ENCODE assay signal across 22 cellular contexts in the genomic region with DNA sequence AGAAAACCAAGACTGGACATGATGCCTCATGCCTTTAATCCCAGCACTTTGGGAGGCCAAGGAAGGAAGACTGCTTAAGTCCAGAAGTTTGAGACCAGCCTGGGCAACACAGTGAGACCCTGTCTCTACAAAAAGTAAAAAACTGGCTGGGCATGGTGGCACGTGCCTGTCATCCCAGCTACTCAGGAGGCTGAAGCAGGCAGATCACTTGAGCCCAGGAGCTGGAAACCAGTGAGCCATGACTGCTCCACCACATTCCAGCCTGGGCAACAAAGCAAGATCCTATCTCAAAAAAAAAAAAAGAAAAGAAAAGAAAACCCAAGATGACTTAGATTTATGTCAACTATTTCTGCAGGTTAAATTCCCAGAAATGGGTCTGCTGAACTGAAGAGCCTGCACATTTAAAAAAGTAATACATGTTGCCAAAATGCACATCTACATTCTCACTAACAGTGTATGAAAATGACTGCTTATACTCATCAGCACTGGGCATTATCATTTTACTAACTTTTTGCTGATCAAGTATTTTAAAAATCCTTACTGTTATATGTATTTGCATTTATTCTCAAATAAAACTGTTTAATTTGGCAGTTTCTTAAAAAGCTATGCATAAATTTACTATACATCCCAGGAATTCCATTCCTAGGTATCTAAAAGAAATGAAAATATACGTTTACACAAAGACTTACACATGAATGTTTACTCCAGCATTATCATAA. TPM values are rescaled to one million over a fixed set of nuclear protein-coding genes. Genes with fewer than 3 reads are reported as not detected.
DNase-seq lines count a peak whose midpoint lies in the region; ATAC-seq, FAIRE-seq and TF ChIP-seq lines count a peak whose summit lies in the region.
"Had no signal": no experiment of that assay in that cellular context is flagged by ENCODE, and none has a peak within 500 bp of the region (broad histone marks: within the 10 kb centered on the region; RNA-seq: fewer than 3 reads in every experiment).

No MANE protein-coding gene starts in this region.

- H3K9me3 ChIP-seq in HepG2 (ENCODE audit: low read length), result no peaks in the 10 kb centered on the region
- no peaks in the 10 kb centered on the region for H3K9me3 ChIP-seq in right lobe of liver
- H3K9me3 ChIP-seq in PC-9 (ENCODE audit: insufficient read depth, low read depth), result no peaks in the 10 kb centered on the region; the same call in 1 of the 2 replicates
- H3K9me3 ChIP-seq: BE2C had no signal

- no peak for TF ChIP-seq CTCF in HepG2 (CRISPR knock-in tag; IDR thresholded peaks at IDR 0.05)
- TF ChIP-seq CTCF in right lobe of liver (IDR thresholded peaks at IDR 0.05), result no peak
- no peak for TF ChIP-seq CTCF in PC-9 (conservative IDR thresholded peaks at IDR 0.05)

- H3K27me3 ChIP-seq in HepG2 (ENCODE audit: control insufficient read depth in 1 of 2, insufficient read depth in 2 of 2, low read length in 2 of 2), result no peaks in the 10 kb centered on the region
- no peaks in the 10 kb centered on the region for H3K27me3 ChIP-seq in right lobe of liver
- no peaks in the 10 kb centered on the region for H3K27me3 ChIP-seq in PC-9 (ENCODE audit: insufficient read depth, low read depth)
- H3K27me3 ChIP-seq: BE2C had no signal

- H2AFZ ChIP-seq in HepG2 (ENCODE audit: low read length) (no peak overlapping the region), PC-9 (no peak overlapping the region)

- H3K27ac ChIP-seq in HepG2 (ENCODE audit: extremely low read length, insufficient read depth, low read length) (no peak overlapping the region), right lobe of liver (no peak overlapping the region), PC-9 (peak overlapping the region; percentile 88)
- H3K27ac ChIP-seq: HL-60 had no signal

- intact Hi-C loops in HepG2 (cut with micrococcal nuclease; ENCODE audit: unreplicated experiment), result no loop called here
- intact Hi-C loops in right lobe of liver (cut with DNase I), result no loop called here
- intact Hi-C loops in PC-9 (cut with micrococcal nuclease; ENCODE audit: unreplicated experiment), result loop anchor here (2.0 kb wide), 1 partner anchor 20 kb away; no protein-coding TSS in a partner anchor

- no peak for FAIRE-seq in HepG2 (lab: Jason Lieb, UNC)
- FAIRE-seq: D721Med, GM12891, HTR-8/SVneo had no signal

- no peak for TF ChIP-seq EP300 in HepG2 (IDR thresholded peaks at IDR 0.05; ENCODE audit: low read depth in 2 of 2, low read length in 2 of 2)
- no peak for TF ChIP-seq EP300 in HepG2 (CRISPR knock-in tag; IDR thresholded peaks at IDR 0.05; ENCODE audit: borderline replicate concordance)

- no peak for ATAC-seq in HepG2
- no peak for ATAC-seq in right lobe of liver
- ATAC-seq in GM18858 (IDR thresholded peaks at IDR 0.05; ENCODE audit: unreplicated experiment), result no peak

- H3K9me2 ChIP-seq in PC-9 (ENCODE audit: insufficient read depth), result no peaks in the 10 kb centered on the region

- H3K9ac ChIP-seq in HepG2 (ENCODE audit: insufficient read depth, low read depth, low read length), result no peak overlapping the region

- no peak overlapping the region for H3K4me3 ChIP-seq in HepG2 (replicated peaks in 1 of 3; ENCODE audit: insufficient read depth in 1 of 3, low read depth in 2 of 3, low read length in 3 of 3)
- no peak overlapping the region for H3K4me3 ChIP-seq in right lobe of liver
- no peak overlapping the region for H3K4me3 ChIP-seq in PC-9

- CTCF ChIA-PET in HepG2 (lab: Yijun Ruan, JAX; ENCODE audit: low intra/inter-chr PET ratio, low total read pairs) (no interaction called here), PC-9 (lab: Charles Lee) (interaction anchor here (0.6 to 1.0 kb wide), 3 partner anchors 26 to 236 kb away, joined by 3 to 5 read pairs (median 3); no protein-coding TSS in a partner anchor)

- WGBS in HepG2 (ENCODE audit: low lambda C conversion rate), result over 99% methylated on average over 2 of the region's 2 CpGs
- 100% methylated on average over 1 of the region's 2 CpGs for WGBS in right lobe of liver (ENCODE audit: insufficient coverage, low coverage, low lambda C conversion rate, missing lambda C conversion rate)

- peaks cover 22% of the 10 kb centered on the region for H3F3A ChIP-seq in PC-9 (ENCODE audit: insufficient read depth, low read depth)

- TF ChIP-seq POLR2A in HepG2 (IDR thresholded peaks at IDR 0.05; ENCODE audit: insufficient read depth in 1 of 2, low read depth in 2 of 2, low read length in 2 of 2) (no peak), right lobe of liver (IDR thresholded peaks at IDR 0.05) (no peak)

- BruUV-seq in HepG2 (replicated peaks; lab: Mats Ljungman, UMichigan) (no TSS peak), PC-9 (replicated peaks; lab: Mats Ljungman, UMichigan) (no TSS peak)

- H3K4me2 ChIP-seq in HepG2 (ENCODE audit: low read depth, low read length) (no peak overlapping the region), PC-9 (no peak overlapping the region)

- no peaks in the 10 kb centered on the region for H4K20me1 ChIP-seq in HepG2 (ENCODE audit: insufficient read depth, low read length)
- H4K20me1 ChIP-seq in PC-9 (ENCODE audit: insufficient read depth), result no peaks in the 10 kb centered on the region

- no peak for TF ChIP-seq RAD21 in HepG2 (CRISPR knock-in tag; IDR thresholded peaks at IDR 0.05)

- POLR2A ChIA-PET in HepG2 (lab: Yijun Ruan, JAX), result no interaction called here
- POLR2A ChIA-PET in PC-9 (lab: Charles Lee; ENCODE audit: unreplicated experiment), result interaction anchor here (0.6 to 0.7 kb wide), 3 partner anchors 13 to 188 kb away, joined by 3 to 5 read pairs (median 4); no protein-coding TSS in a partner anchor

- DNase-seq in HepG2 (ENCODE audit: low spot score) (no peak), right lobe of liver (no peak), PC-9 (peak in 1 of 2 experiments; percentile 25), islet precursor cell (peak; percentile 61), C1 segment of cervical spinal cord (lab: John Stamatoyannopoulos, UW) (no peak)
- no peak for DNase-seq in central memory CD4-positive, alpha-beta T cell
- no peak for DNase-seq in effector CD8-positive, alpha-beta T cell (lab: John Stamatoyannopoulos, UW)
- DNase-seq: 8988T; BE2C; CD4-positive, alpha-beta T cell; NCI-H187; NCI-H2107; NCI-H2227 treated with DMSO at 0.1 percent for 48 hours; NCI-H510A treated with DMSO at 0.1 percent for 48 hours; NCI-H774; RPMI8226; SIG-M5 had no signal

- H3K4me1 ChIP-seq in HepG2 (ENCODE audit: insufficient read depth, low read length) (peaks cover 24% of the 10 kb centered on the region), right lobe of liver (no peaks in the 10 kb centered on the region), PC-9 (replicated peaks; ENCODE audit: insufficient read depth) (peaks cover 40% of the 10 kb centered on the region)
- H3K4me1 ChIP-seq: BE2C had no signal

- in situ Hi-C loops in HepG2 (cut with HindIII; ENCODE audit: extremely low pct_ligation_motif_present, low pct_unique_long_range_greater_than_20kb), result no loop called here

- H3K79me2 ChIP-seq in HepG2 (ENCODE audit: insufficient read depth, low read length) (peaks cover 32% of the 10 kb centered on the region), PC-9 (ENCODE audit: low read depth) (peaks cover 21% of the 10 kb centered on the region; the same call in 1 of the 2 replicates)

- H3K36me3 ChIP-seq in HepG2 (replicated peaks in 1 of 2; ENCODE audit: control insufficient read depth in 1 of 2, insufficient read depth in 2 of 2, low read length in 2 of 2) (peaks cover 8 to 48% of the 10 kb centered on the region in 2 experiments), right lobe of liver (peaks cover 0 to 16% (median under 1%) of the 10 kb centered on the region in 4 donors), PC-9 (ENCODE audit: low read depth) (peaks cover 24% of the 10 kb centered on the region; the same call in 1 of the 2 replicates)
- H3K36me3 ChIP-seq: BE2C had no signal

TF ChIP-seq in HepG2, 621 proteins besides CTCF, POLR2A, EP300 and RAD21 (continues in another document):
- 0 out of 2 replicates have a peak, but pooled peaks have one; percentile 12 for TF ChIP-seq KLF6 (CRISPR knock-in tag; IDR thresholded peaks at IDR 0.05)
- TF ChIP-seq ZMYM2 (CRISPR knock-in tag; IDR thresholded peaks at IDR 0.05), result no peak
- TF ChIP-seq, protein P1, sequence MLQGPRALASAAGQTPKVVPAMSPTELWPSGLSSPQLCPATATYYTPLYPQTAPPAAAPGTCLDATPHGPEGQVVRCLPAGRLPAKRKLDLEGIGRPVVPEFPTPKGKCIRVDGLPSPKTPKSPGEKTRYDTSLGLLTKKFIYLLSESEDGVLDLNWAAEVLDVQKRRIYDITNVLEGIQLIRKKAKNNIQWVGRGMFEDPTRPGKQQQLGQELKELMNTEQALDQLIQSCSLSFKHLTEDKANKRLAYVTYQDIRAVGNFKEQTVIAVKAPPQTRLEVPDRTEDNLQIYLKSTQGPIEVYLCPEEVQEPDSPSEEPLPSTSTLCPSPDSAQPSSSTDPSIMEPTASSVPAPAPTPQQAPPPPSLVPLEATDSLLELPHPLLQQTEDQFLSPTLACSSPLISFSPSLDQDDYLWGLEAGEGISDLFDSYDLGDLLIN (CRISPR knock-in tag; IDR thresholded peaks at IDR 0.05; ENCODE audit: borderline replicate concordance), result no peak
- no peak for TF ChIP-seq ZNF749 (CRISPR knock-in tag; IDR thresholded peaks at IDR 0.05; ENCODE audit: borderline replicate concordance)

RNA-seq across cellular contexts. Expression of a gene that starts 14.3 kb away (rescaled TPM):
- total RNA-seq in HepG2 (2016; rRNA removed; fragmentation: Illumina TruSeq; extraction: Trizol) (28.1 and 40.9 TPM in 2 replicates), right lobe of liver (10 to 100 TPM in 3 of 6 experiments, 1 to 10 TPM in 3; 7.9 to 13.9 (median 10.2) TPM), PC-9 (2021) (51.0 and 64.6 TPM in 2 replicates)
- total RNA-seq in HepG2 (2016; cell fraction: cytosol; rRNA removed; fragmentation: Illumina TruSeq; extraction: Trizol; ENCODE audit: low read depth), result 5.7 and 5.9 TPM in 2 replicates
- 27.4 and 39.6 TPM in 2 replicates for total RNA-seq in HepG2 (2016; cell fraction: insoluble cytoplasmic fraction; rRNA removed; fragmentation: Illumina TruSeq; extraction: Trizol)
- total RNA-seq in HepG2 (2016; cell fraction: membrane; rRNA removed; fragmentation: Illumina TruSeq; extraction: Trizol), result 11.3 and 14.9 TPM in 2 replicates
- total RNA-seq in HepG2 (2016; cell fraction: nucleus; rRNA removed; fragmentation: Illumina TruSeq; extraction: Trizol), result 50.1 and 60.1 TPM in 2 replicates
- polyA plus RNA-seq in HepG2 (2011; rRNA removed), result 46.8 and 65.4 TPM in 2 replicates
- polyA plus RNA-seq in HepG2 (2011; cell fraction: cytosol; rRNA removed), result 33.1 and 44.2 TPM in 2 replicates
- polyA plus RNA-seq in HepG2 (2011; cell fraction: nucleus; rRNA removed), result 24.2 and 24.7 TPM in 2 replicates
- polyA plus RNA-seq in HepG2 (2012), result 43.7 and 53.7 TPM in 2 replicates
- polyA plus RNA-seq in HepG2 (2016; cell fraction: cytosol; fragmentation: Illumina TruSeq; extraction: Trizol; ENCODE audit: low read depth), result 1.6 and 2.0 TPM in 2 replicates
- polyA plus RNA-seq in HepG2 (2016; cell fraction: insoluble cytoplasmic fraction; fragmentation: Illumina TruSeq; extraction: Trizol; ENCODE audit: low read depth), result 19.0 and 20.2 TPM in 2 replicates
- 5.1 and 6.0 TPM in 2 replicates for polyA plus RNA-seq in HepG2 (2016; cell fraction: membrane; fragmentation: Illumina TruSeq; extraction: Trizol; ENCODE audit: low read depth)
- polyA plus RNA-seq in HepG2 (2016; cell fraction: nucleus; fragmentation: Illumina TruSeq; extraction: Trizol; ENCODE audit: insufficient read depth, low read depth), result 44.8 and 46.9 TPM in 2 replicates
- polyA minus RNA-seq in HepG2 (2011; rRNA and poly(A)+ RNA removed; ENCODE audit: low replicate concordance), result 64.3 and 119 TPM in 2 replicates
- polyA minus RNA-seq in HepG2 (2011; cell fraction: cytosol; rRNA and poly(A)+ RNA removed), result 73.7 and 81.5 TPM in 2 replicates
- 70.6 and 70.7 TPM in 2 replicates for polyA minus RNA-seq in HepG2 (2011; cell fraction: nucleus; rRNA and poly(A)+ RNA removed)
